In the genomic region with DNA sequence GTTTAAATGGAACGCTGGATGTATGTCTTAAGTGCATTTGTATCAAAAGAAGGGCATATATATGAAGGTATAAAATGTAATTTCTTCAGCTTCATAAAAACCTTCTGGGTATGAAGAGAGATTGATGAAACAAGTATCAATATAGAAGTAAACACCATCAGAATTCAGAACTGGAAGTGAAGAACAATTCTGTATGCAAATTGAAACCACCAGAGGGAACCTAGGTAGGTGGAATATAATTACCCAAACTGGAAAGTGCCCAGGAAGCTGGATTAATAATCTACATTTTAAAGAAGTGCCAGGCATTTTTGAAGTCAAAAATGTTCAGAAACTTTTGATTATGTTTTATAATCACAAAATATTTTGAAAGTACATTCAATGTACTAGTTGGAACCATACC, we compare ENCODE assay signal across 28 cellular contexts.
"Had no signal": no experiment of that assay in that cellular context is flagged by ENCODE, and none has a peak within 500 bp of the region (broad histone marks: within the 10 kb centered on the region; RNA-seq: fewer than 3 reads in every experiment).

No MANE protein-coding gene starts in this region.

- H3K4me1 ChIP-seq: adrenal gland, body of pancreas, SJCRH30 had no signal

- FAIRE-seq: astrocyte, bronchial epithelial cell, TTC549 had no signal

- DNase-seq: activated CD4-positive, alpha-beta T cell treated with anti-CD3 and anti-CD28 coated beads, Interleukin-2, amount 10 ng/mL, durations not matched to agents 24 days and 14 days; activated CD4-positive, alpha-beta T cell treated with anti-CD3 and anti-CD28 coated beads, Interleukin-2, amount 50 U/mL, for 4 hours; activated CD8-positive, alpha-beta T cell treated with anti-CD3 and anti-CD28 coated beads for 36 hours; activated gamma-delta T cell; activated naive CD4-positive, alpha-beta T cell treated with Interleukin-2 at 50 U/mL for 16 hours; activated naive CD8-positive, alpha-beta T cell treated with anti-CD3 and anti-CD28 coated beads, Interleukin-2, amount 10 ng/mL, durations not matched to agents 7 days and 5 days; activated T-cell treated with anti-CD3 and anti-CD28 coated beads, Interleukin-2, amount 50 U/mL, for 1 hour; activated T-cell treated with anti-CD3 and anti-CD28 coated beads, Interleukin-2, amount 50 U/mL, for 72 hours; adrenal gland; body of pancreas; Kasumi-1; KG1; MG63; MV-4-11; NCI-H1092; NCI-H1436 treated with DMSO at 0.1 percent for 48 hours; NCI-H1694 treated with DMSO at 0.1 percent for 48 hours; NCI-H2029; NCI-H345; NCI-H524 treated with DMSO at 0.1 percent for 48 hours; SHP77; SJCRH30 had no signal

- ATAC-seq: activated CD8-positive, alpha-beta T cell treated with anti-CD3 and anti-CD28 coated beads for 36 hours; activated T-cell treated with anti-CD3 and anti-CD28 coated beads, Interleukin-2, amount 50 U/mL, for 72 hours; activated T-helper 17 cell treated with anti-CD3 and anti-CD28 coated beads, Interleukin-2, amount 50 U/mL, for 72 hours; body of pancreas; Panc1 had no signal

- H3K27me3 ChIP-seq: adrenal gland, body of pancreas, MG63, SJCRH30 had no signal

- H3K27ac ChIP-seq: adrenal gland, body of pancreas, SJCRH30, SK-N-MC had no signal

- H3K9me3 ChIP-seq: adrenal gland, body of pancreas, MG63, SJCRH30 had no signal

- H3K36me3 ChIP-seq: adrenal gland, MG63, SJCRH30 had no signal

- H3K4me3 ChIP-seq: adrenal gland, body of pancreas, MG63, SJCRH30, SK-N-MC had no signal
